ENCODE assay signal across 1 cellular context in genomic region chr1:205346956-205347574, GRCh38.
A peak's percentile ranks its signal among the peaks of the same experiment; 100 is the strongest.
TF ChIP-seq lines count a peak whose summit lies in the region.

No MANE protein-coding gene starts in this region.

TF ChIP-seq in HEK293, 187 proteins besides CTCF, POLR2A, EP300 and RAD21 (continued from another document):
- peak; percentile 47 for TF ChIP-seq ZNF341 (tag by site-specific recombination; IDR thresholded peaks at IDR 0.05; ENCODE audit: low read depth)
- TF ChIP-seq ZNF366 (tag by site-specific recombination; conservative IDR thresholded peaks at IDR 0.05): peak; percentile 68
- peak; percentile 46 for TF ChIP-seq PATZ1 (tag by site-specific recombination; IDR thresholded peaks at IDR 0.05)
